ENCODE assay signal across 15 cellular contexts in genomic region chr21:33386222-33386784, GRCh38. TPM values are rescaled to one million over a fixed set of nuclear protein-coding genes. Genes with fewer than 3 reads are reported as not detected.
DNase-seq lines count a peak whose midpoint lies in the region; ATAC-seq, FAIRE-seq and TF ChIP-seq lines count a peak whose summit lies in the region.
"Had no signal": no experiment of that assay in that cellular context is flagged by ENCODE, and none has a peak within 500 bp of the region (broad histone marks: within the 10 kb centered on the region; RNA-seq: fewer than 3 reads in every experiment).

No MANE protein-coding gene starts in this region.

- H3K79me2 ChIP-seq in keratinocyte (ENCODE audit: control insufficient read depth, insufficient read depth, low read length) = no peaks in the 10 kb centered on the region

- no peak overlapping the region for H3K4me3 Mint-ChIP-seq in activated B cell treated with CpG ODN at 0.5 μM for 24 hours
- no peak overlapping the region for H3K4me3 Mint-ChIP-seq in stimulated activated effector memory CD8-positive, alpha-beta T cell treated with anti-CD3 and anti-CD28 coated beads, Interleukin-12 subunit alpha, Interleukin-12 subunit beta, amount 100 ng/mL, for 72 hours
- H3K4me3 Mint-ChIP-seq: activated naive CD4-positive, alpha-beta T cell treated with anti-CD3 and anti-CD28 coated beads, Interleukin-2, amount 50 U/mL, for 24 hours; T-helper 1 cell treated with Interleukin-12 subunit alpha and Interleukin-12 subunit beta and Interleukin-4 antibody, amounts not matched to agents 30 μg/mL and 1 μg/mL, for 36 hours had no signal

- intact Hi-C loops in activated B cell treated with CpG ODN at 0.5 μM for 24 hours (cut with micrococcal nuclease) = no loop called here

- H3K27ac ChIP-seq in keratinocyte (ENCODE audit: control insufficient read depth, insufficient read depth, low read length) = no peak overlapping the region
- H3K27ac ChIP-seq: left ventricle myocardium inferior, PC-9 had no signal

- H3K27ac Mint-ChIP-seq in activated B cell treated with CpG ODN at 0.5 μM for 24 hours = peak overlapping the region; percentile 38
- no peak overlapping the region for H3K27ac Mint-ChIP-seq in stimulated activated effector memory CD8-positive, alpha-beta T cell treated with anti-CD3 and anti-CD28 coated beads, Interleukin-12 subunit alpha, Interleukin-12 subunit beta, amount 100 ng/mL, for 72 hours
- H3K27ac Mint-ChIP-seq: activated naive CD4-positive, alpha-beta T cell treated with anti-CD3 and anti-CD28 coated beads, Interleukin-2, amount 50 U/mL, for 24 hours; T-helper 1 cell treated with Interleukin-12 subunit alpha and Interleukin-12 subunit beta and Interleukin-4 antibody, amounts not matched to agents 30 μg/mL and 1 μg/mL, for 36 hours had no signal

- no peaks in the 10 kb centered on the region for H3K9me3 Mint-ChIP-seq in activated B cell treated with CpG ODN at 0.5 μM for 24 hours
- no peaks in the 10 kb centered on the region for H3K9me3 Mint-ChIP-seq in stimulated activated effector memory CD8-positive, alpha-beta T cell treated with anti-CD3 and anti-CD28 coated beads, Interleukin-12 subunit alpha, Interleukin-12 subunit beta, amount 100 ng/mL, for 72 hours
- H3K9me3 Mint-ChIP-seq: activated naive CD4-positive, alpha-beta T cell treated with anti-CD3 and anti-CD28 coated beads, Interleukin-2, amount 50 U/mL, for 24 hours; T-helper 1 cell treated with Interleukin-12 subunit alpha and Interleukin-12 subunit beta and Interleukin-4 antibody, amounts not matched to agents 30 μg/mL and 1 μg/mL, for 36 hours had no signal

- TF ChIP-seq CTCF in BJ (IDR thresholded peaks at IDR 0.05; ENCODE audit: insufficient read depth, low read depth, low read length) (0 out of 2 replicates have a peak, but pooled peaks have one; percentile 16), activated B cell treated with CpG ODN at 0.5 μM for 24 hours (IDR thresholded peaks at IDR 0.05) (no peak), keratinocyte (optimal IDR thresholded peaks at IDR 0.05 in 1 of 3, IDR thresholded peaks at IDR 0.05 in 1 of 3, conservative IDR thresholded peaks at IDR 0.05 in 1 of 3; ENCODE audit: extremely low read depth in 1 of 3, insufficient read depth in 2 of 3, low read length in 3 of 3) (peak; percentile 27 to 29 (median 28))

- H3K36me3 ChIP-seq in BJ (ENCODE audit: control insufficient read depth, insufficient read depth, low read length) (no peaks in the 10 kb centered on the region), keratinocyte (ENCODE audit: control insufficient read depth in 2 of 2, extremely low read depth in 1 of 2, insufficient read depth in 2 of 2, low read length in 2 of 2) (no peaks in the 10 kb centered on the region)
- H3K36me3 ChIP-seq: left ventricle myocardium inferior had no signal

- POLR2A ChIA-PET in BJ (lab: Charles Lee) = no interaction called here
- POLR2A ChIA-PET in HEK293T (lab: Yijun Ruan, JAX) = no interaction called here
- POLR2A ChIA-PET in activated B cell treated with CpG ODN at 0.5 μM for 24 hours (lab: Charles Lee) = interaction anchor here (1.0 to 2.0 kb wide), 3 partner anchors 10 to 25 kb away, joined by 3 to 7 read pairs (median 4); no protein-coding TSS in a partner anchor

- FAIRE-seq in keratinocyte (lab: Jason Lieb, UNC) = no peak
- FAIRE-seq: GM12878 had no signal

- no peak for ATAC-seq in activated B cell treated with CpG ODN at 0.5 μM for 24 hours (ENCODE audit: low read depth)
- no peak for ATAC-seq in HG02870 (IDR thresholded peaks at IDR 0.05; ENCODE audit: unreplicated experiment)
- ATAC-seq in stimulated activated effector memory CD8-positive, alpha-beta T cell treated with anti-CD3 and anti-CD28 coated beads, Interleukin-12 subunit alpha, Interleukin-12 subunit beta, amount 100 ng/mL, for 72 hours = no peak
- ATAC-seq: GM12878 had no signal

- H3K9me3 ChIP-seq in keratinocyte (ENCODE audit: control insufficient read depth, low read depth, low read length) = no peaks in the 10 kb centered on the region
- H3K9me3 ChIP-seq: left ventricle myocardium inferior had no signal

- H3K4me3 ChIP-seq in BJ (ENCODE audit: low read depth, low read length) (no peak overlapping the region), keratinocyte (ENCODE audit: control insufficient read depth in 2 of 3, extremely low read depth in 1 of 3, insufficient read depth in 2 of 3, low read depth in 1 of 3, low read length in 3 of 3) (no peak overlapping the region)
- H3K4me3 ChIP-seq: GM12878, left ventricle myocardium inferior, PC-9 had no signal

- H3K4me2 ChIP-seq in keratinocyte (ENCODE audit: control insufficient read depth, extremely low read depth, insufficient read depth, low read depth, low read length) = no peak overlapping the region
- H3K4me2 ChIP-seq: PC-9 had no signal

- H3K27me3 ChIP-seq in BJ (ENCODE audit: control insufficient read depth, insufficient read depth, low read length) = no peaks in the 10 kb centered on the region
- H3K27me3 ChIP-seq in keratinocyte (ENCODE audit: control insufficient read depth, extremely low read depth, insufficient read depth, low read length) = no peaks in the 10 kb centered on the region

- no peak for DNase-seq in BJ (ENCODE audit: low read depth)
- peak; percentile 59 for DNase-seq in HEK293T (ENCODE audit: extremely low spot score)
- no peak for DNase-seq in activated B cell treated with CpG ODN at 0.5 μM for 24 hours
- no peak for DNase-seq in keratinocyte (ENCODE audit: low read depth, low spot score)
- no peak for DNase-seq in activated CD8-positive, alpha-beta memory T cell treated with anti-CD3 and anti-CD28 coated beads for 24 hours
- no peak for DNase-seq in stimulated activated effector memory CD8-positive, alpha-beta T cell treated with anti-CD3 and anti-CD28 coated beads, Interleukin-12 subunit alpha, Interleukin-12 subunit beta, amount 100 ng/mL, for 72 hours (ENCODE audit: low spot score in 2 of 2)
- DNase-seq in AG20443 (ENCODE audit: low spot score) = no peak
- DNase-seq: left ventricle myocardium inferior; NCI-H2107; PC-9; stimulated activated CD4-positive, alpha-beta T cell treated with anti-CD3 and anti-CD28 coated beads, Interleukin-15, amount 100 ng/mL, for 24 hours had no signal

- H2AFZ ChIP-seq in keratinocyte (ENCODE audit: control insufficient read depth, low read length) = no peak overlapping the region
- H2AFZ ChIP-seq: PC-9 had no signal

- no peaks in the 10 kb centered on the region for H4K20me1 ChIP-seq in keratinocyte (ENCODE audit: control insufficient read depth, extremely low read depth, insufficient read depth, low read length)

- no peaks in the 10 kb centered on the region for H3K27me3 Mint-ChIP-seq in activated B cell treated with CpG ODN at 0.5 μM for 24 hours
- H3K27me3 Mint-ChIP-seq: activated naive CD4-positive, alpha-beta T cell treated with anti-CD3 and anti-CD28 coated beads, Interleukin-2, amount 50 U/mL, for 24 hours had no signal

- dilution Hi-C loops in keratinocyte (cut with MboI; ENCODE audit: extremely low pct_ligation_motif_present, low sequenced_read_pairs) = no loop called here

- CTCF ChIA-PET in BJ (lab: Yijun Ruan, JAX) = interaction anchor here (1.6 to 1.7 kb wide), 2 partner anchors 10 to 15 kb away, joined by 4 to 9 read pairs; no protein-coding TSS in a partner anchor
- CTCF ChIA-PET in HEK293T (lab: Yijun Ruan, JAX) = interaction anchor here (0.7 to 1.1 kb wide), 2 partner anchors 25 to 46 kb away, joined by 3 read pairs; no protein-coding TSS in a partner anchor
- CTCF ChIA-PET in activated B cell treated with CpG ODN at 0.5 μM for 24 hours (lab: Charles Lee) = interaction anchor here (0.9 to 2.4 kb wide), 2 partner anchors 20 to 59 kb away, joined by 3 to 5 read pairs; no protein-coding TSS in a partner anchor

- H3K4me1 Mint-ChIP-seq in activated B cell treated with CpG ODN at 0.5 μM for 24 hours = peaks cover 62% of the 10 kb centered on the region
- H3K4me1 Mint-ChIP-seq in stimulated activated effector memory CD8-positive, alpha-beta T cell treated with anti-CD3 and anti-CD28 coated beads, Interleukin-12 subunit alpha, Interleukin-12 subunit beta, amount 100 ng/mL, for 72 hours = peaks cover 42% of the 10 kb centered on the region

- peaks cover 39% of the 10 kb centered on the region for H3K4me1 ChIP-seq in keratinocyte (ENCODE audit: control insufficient read depth, extremely low read depth, insufficient read depth, low read length)

- no peak overlapping the region for H3K9ac ChIP-seq in keratinocyte (ENCODE audit: control insufficient read depth, extremely low read depth, insufficient read depth, low read length)

- H3K36me3 Mint-ChIP-seq in activated B cell treated with CpG ODN at 0.5 μM for 24 hours (ENCODE audit: low read depth) = no peaks in the 10 kb centered on the region
- H3K36me3 Mint-ChIP-seq in stimulated activated effector memory CD8-positive, alpha-beta T cell treated with anti-CD3 and anti-CD28 coated beads, Interleukin-12 subunit alpha, Interleukin-12 subunit beta, amount 100 ng/mL, for 72 hours = peaks cover 6% of the 10 kb centered on the region
- H3K36me3 Mint-ChIP-seq: activated naive CD4-positive, alpha-beta T cell treated with anti-CD3 and anti-CD28 coated beads, Interleukin-2, amount 50 U/mL, for 24 hours had no signal

- no peaks in the 10 kb centered on the region for H3K9me1 ChIP-seq in keratinocyte (ENCODE audit: control insufficient read depth, extremely low read depth, insufficient read depth, low read length)

TF ChIP-seq in HEK293T, 16 proteins besides CTCF, POLR2A, EP300 and RAD21:
- no peak for TF ChIP-seq ARNT (IDR thresholded peaks at IDR 0.05)
- TF ChIP-seq SP1 (IDR thresholded peaks at IDR 0.05) = no peak

RNA-seq across cellular contexts. Expression of gene IFNGR2, which starts 16.9 kb away (rescaled TPM):
- 107 and 114 TPM in 2 replicates for polyA plus RNA-seq in BJ (2011; rRNA removed)
- polyA minus RNA-seq in BJ (2011; rRNA and poly(A)+ RNA removed) = 55.7 and 120 TPM in 2 replicates
- 66.8 and 71.1 TPM in 2 replicates for total RNA-seq in activated B cell treated with CpG ODN at 0.5 μM for 24 hours
- 89.5 to 102 TPM (median 94.3 TPM) in 3 replicates for polyA plus RNA-seq in keratinocyte
- 46.2 TPM for polyA plus RNA-seq in keratinocyte (2011; ENCODE audit: low read depth)
- polyA plus RNA-seq in keratinocyte (2011; cell fraction: cytosol; rRNA removed) = 74.7 and 115 TPM in 2 replicates
- 47.4 and 54.2 TPM in 2 replicates for polyA plus RNA-seq in keratinocyte (2011; cell fraction: nucleus; rRNA removed)
- polyA plus RNA-seq in keratinocyte (2012; ENCODE audit: low replicate concordance) = 53.2 and 71.8 TPM in 2 replicates
- 73.7 to 112 TPM (median 83.4 TPM) in 3 replicates for polyA minus RNA-seq in keratinocyte
- 72.5 TPM for polyA minus RNA-seq in keratinocyte (2011; cell fraction: cytosol; rRNA and poly(A)+ RNA removed)
- polyA minus RNA-seq in keratinocyte (2011; cell fraction: nucleus; rRNA and poly(A)+ RNA removed) = 18.8 and 33.4 TPM in 2 replicates
